Comparison of ENCODE assay signal across 24 cellular contexts in the genomic region with DNA sequence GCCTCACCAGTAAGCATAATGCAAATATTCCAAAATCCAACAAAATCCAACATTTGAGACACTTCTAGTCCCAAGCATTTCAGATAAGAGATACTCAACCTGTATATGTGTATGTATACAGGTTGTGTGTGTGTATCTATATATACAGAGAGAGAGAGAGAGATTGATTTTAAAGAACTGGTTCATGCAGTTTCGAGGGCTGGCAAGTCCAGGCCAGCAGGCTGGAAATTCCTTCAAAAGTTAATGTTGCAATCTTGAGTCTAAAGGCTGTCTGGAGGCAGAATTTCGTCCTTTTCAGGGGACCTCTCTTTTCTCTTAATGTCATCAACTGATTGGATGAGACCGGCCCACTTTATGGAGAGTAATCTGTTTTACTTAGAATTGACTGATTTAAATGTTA. TPM values are rescaled to one million over a fixed set of nuclear protein-coding genes. Genes with fewer than 3 reads are reported as not detected.
DNase-seq lines count a peak whose midpoint lies in the region; ATAC-seq and TF ChIP-seq lines count a peak whose summit lies in the region.
"Had no signal": no experiment of that assay in that cellular context is flagged by ENCODE, and none has a peak within 500 bp of the region (broad histone marks: within the 10 kb centered on the region; RNA-seq: fewer than 3 reads in every experiment).

No MANE protein-coding gene starts in this region.

- no peak overlapping the region for H3K27ac Mint-ChIP-seq in T-cell
- H3K27ac Mint-ChIP-seq: CD4-positive, alpha-beta T cell had no signal

- no peak overlapping the region for H3K4me3 Mint-ChIP-seq in T-cell
- H3K4me3 Mint-ChIP-seq: CD4-positive, alpha-beta T cell had no signal

- TF ChIP-seq CTCF in esophagus muscularis mucosa (IDR thresholded peaks at IDR 0.05) (no peak), transverse colon (IDR thresholded peaks at IDR 0.05) (no peak)

- POLR2A ChIA-PET in T-cell (lab: Charles Lee), result no interaction called here

- no peaks in the 10 kb centered on the region for H3K36me3 ChIP-seq in esophagus muscularis mucosa
- no peaks in the 10 kb centered on the region for H3K36me3 ChIP-seq in muscle layer of colon (ENCODE audit: insufficient read depth, low read length)
- no peaks in the 10 kb centered on the region for H3K36me3 ChIP-seq in transverse colon
- H3K36me3 ChIP-seq: right atrium auricular region had no signal

- CTCF ChIA-PET in T-cell (lab: Charles Lee), result no interaction called here

- H3K27me3 ChIP-seq in esophagus muscularis mucosa, result no peaks in the 10 kb centered on the region
- H3K27me3 ChIP-seq in muscle layer of colon (ENCODE audit: control insufficient read depth in 1 of 2, insufficient read depth in 2 of 2, low read length in 2 of 2), result no peaks in the 10 kb centered on the region
- no peaks in the 10 kb centered on the region for H3K27me3 ChIP-seq in transverse colon
- H3K27me3 ChIP-seq: right atrium auricular region, testis had no signal

- intact Hi-C loops in esophagus muscularis mucosa (cut with DNase I) (no loop called here), transverse colon (cut with DNase I; ENCODE audit: low total_unique reads) (no loop called here)

- H3K4me1 Mint-ChIP-seq in T-cell, result no peaks in the 10 kb centered on the region

- peaks cover 3 to 7% of the 10 kb centered on the region in 2 donors for H3K27me3 Mint-ChIP-seq in T-cell

- no peaks in the 10 kb centered on the region for H3K9me3 Mint-ChIP-seq in T-cell
- H3K9me3 Mint-ChIP-seq: CD4-positive, alpha-beta T cell had no signal

- no peaks in the 10 kb centered on the region for H3K9me3 ChIP-seq in esophagus muscularis mucosa
- no peaks in the 10 kb centered on the region for H3K9me3 ChIP-seq in muscle layer of colon (ENCODE audit: low read length)
- no peaks in the 10 kb centered on the region for H3K9me3 ChIP-seq in transverse colon
- H3K9me3 ChIP-seq: right atrium auricular region, testis had no signal

- no peak for ATAC-seq in GM19351 (IDR thresholded peaks at IDR 0.05; ENCODE audit: unreplicated experiment)
- ATAC-seq in T-cell (replicated peaks in 1 of 4), result no peak

- DNase-seq in esophagus muscularis mucosa (ENCODE audit: extremely low spot score) (no peak), transverse colon (no peak), AG20443 (ENCODE audit: low spot score) (no peak), NCI-H524 (lab: John Stamatoyannopoulos, UW) (no peak), T-cell (no peak)
- DNase-seq: activated CD4-positive, alpha-beta T cell treated with anti-CD3 and anti-CD28 coated beads, Interleukin-2, amount 50 U/mL, for 4 hours; activated CD8-positive, alpha-beta memory T cell treated with anti-CD3 and anti-CD28 coated beads, Interleukin-2, amount 50 U/mL, for 48 hours; activated effector memory CD4-positive, alpha-beta T cell treated with anti-CD3 and anti-CD28 coated beads, Interleukin-2, amount 50 U/mL, for 16 hours; CD4-positive, alpha-beta T cell; DMS153; glutamatergic neuron; MM.1S; NCI-H1436 treated with DMSO at 0.1 percent for 48 hours; NCI-H2171 treated with DMSO at 0.1 percent for 48 hours; NCI-H748 treated with DMSO at 0.1 percent for 48 hours; SHP77 treated with DMSO at 0.1 percent for 48 hours; stimulated activated CD4-positive, alpha-beta T cell treated with anti-CD3 and anti-CD28 coated beads, Interleukin-15, amount 100 ng/mL, for 24 hours; testis had no signal

- no peak overlapping the region for H3K9ac ChIP-seq in muscle layer of colon (ENCODE audit: low read length)

- no peaks in the 10 kb centered on the region for H3K36me3 Mint-ChIP-seq in T-cell

- H3K27ac ChIP-seq in angular gyrus (ENCODE audit: low read depth, low read length) (peak overlapping the region; percentile 17), esophagus muscularis mucosa (replicated peaks in 1 of 4) (peak overlapping the region; percentile 85 to 90 (median 87)), muscle layer of colon (ENCODE audit: low read depth, low read length) (peak overlapping the region; percentile 38), transverse colon (peak overlapping the region; percentile 77 to 82 (median 81))
- H3K27ac ChIP-seq: testis had no signal

- H3K4me1 ChIP-seq in esophagus muscularis mucosa, result peaks cover 37 to 99% (median 97%) of the 10 kb centered on the region in 4 donors
- H3K4me1 ChIP-seq in muscle layer of colon (ENCODE audit: insufficient read depth, low read length), result peaks cover 79% of the 10 kb centered on the region
- peaks cover 36 to 87% (median 56%) of the 10 kb centered on the region in 4 donors for H3K4me1 ChIP-seq in transverse colon
- H3K4me1 ChIP-seq: testis had no signal

- H3K4me3 ChIP-seq in esophagus muscularis mucosa (no peak overlapping the region), muscle layer of colon (ENCODE audit: low read depth in 1 of 2, low read length in 2 of 2) (no peak overlapping the region), transverse colon (no peak overlapping the region)
- H3K4me3 ChIP-seq: right atrium auricular region, testis had no signal

- 83% methylated on average over 3 of the region's 3 CpGs for WGBS in esophagus muscularis mucosa
- WGBS in transverse colon (ENCODE audit: low coverage in 1 of 2), 2 donors, result 48 to 80% methylated on average over 3 of the region's 3 CpGs

- TF ChIP-seq EP300 in esophagus muscularis mucosa (IDR thresholded peaks at IDR 0.05) (no peak), transverse colon (IDR thresholded peaks at IDR 0.05; ENCODE audit: low read depth) (no peak)

- TF ChIP-seq POLR2A in esophagus muscularis mucosa (IDR thresholded peaks at IDR 0.05; ENCODE audit: low read depth) (no peak), transverse colon (IDR thresholded peaks at IDR 0.05) (no peak)

- in situ Hi-C loops in transverse colon (cut with MboI; ENCODE audit: low pct_ligation_motif_present in 1 of 4, low pct_unique_long_range_greater_than_20kb in 1 of 4, low sequenced_read_pairs in 3 of 4), result no loop called here

RNA-seq across cellular contexts. Expression of gene SCHIP1, which starts 50.7 kb away (rescaled TPM):
- total RNA-seq in esophagus muscularis mucosa (10 to 100 TPM; 10.8 to 23.5 (median 14.3) TPM), transverse colon (1 to 10 TPM in 2 of 4 donors, under 1 TPM in 2; 0.20 to 7.5 (median 2.5) TPM), T-cell (under 1 TPM in 1 of 5 donors, not detected in 4; 0.29 TPM)
- total RNA-seq: CD4-positive, alpha-beta T cell; OCI-LY7; T-helper 1 cell treated with Interleukin-12 subunit alpha and Interleukin-12 subunit beta and Interleukin-4 antibody, amounts not matched to agents 30 ng/mL and 1 ng/mL, for 36 hours had no signal

Comparison
In these comparisons a context has a peak if more than half of its experiments do, and no peak if none do; other contexts are left out.
1. H3K27ac ChIP-seq: peak in every context shown above with its lines; median percentile 87 in esophagus muscularis mucosa; 81 in transverse colon; 38 in muscle layer of colon; 17 in angular gyrus.